ENCODE assay signal across 10 cellular contexts in genomic region chr11:74806267-74806666, GRCh38.
"Had no signal": no experiment of that assay in that cellular context is flagged by ENCODE, and none has a peak within 500 bp of the region (broad histone marks: within the 10 kb centered on the region; RNA-seq: fewer than 3 reads in every experiment).

No MANE protein-coding gene starts in this region.

- H3K27ac Mint-ChIP-seq: activated CD4-positive, alpha-beta memory T cell treated with anti-CD3 and anti-CD28 coated beads for 36 hours; activated naive CD8-positive, alpha-beta T cell treated with anti-CD3 and anti-CD28 coated beads for 36 hours had no signal

- H3K9me3 Mint-ChIP-seq: activated CD4-positive, alpha-beta memory T cell treated with anti-CD3 and anti-CD28 coated beads for 36 hours; activated naive CD8-positive, alpha-beta T cell treated with anti-CD3 and anti-CD28 coated beads for 36 hours had no signal

- H3K27me3 Mint-ChIP-seq: activated CD4-positive, alpha-beta memory T cell treated with anti-CD3 and anti-CD28 coated beads for 36 hours; activated naive CD8-positive, alpha-beta T cell treated with anti-CD3 and anti-CD28 coated beads for 36 hours had no signal

- H3K27me3 ChIP-seq: thyroid gland, uterus had no signal

- H3K4me3 Mint-ChIP-seq: activated CD4-positive, alpha-beta memory T cell treated with anti-CD3 and anti-CD28 coated beads for 36 hours; activated naive CD8-positive, alpha-beta T cell treated with anti-CD3 and anti-CD28 coated beads for 36 hours had no signal

- H3K4me1 ChIP-seq: uterus had no signal

- H3K36me3 ChIP-seq: thyroid gland, uterus had no signal

- H3K9me3 ChIP-seq: thyroid gland, uterus had no signal

- FAIRE-seq: kidney had no signal

- DNase-seq: activated CD4-positive, alpha-beta memory T cell treated with anti-CD3 and anti-CD28 coated beads for 36 hours; activated gamma-delta T cell treated with Interleukin-2 at 50 U/mL for 16 hours; activated naive CD8-positive, alpha-beta T cell treated with anti-CD3 and anti-CD28 coated beads for 36 hours; activated T-cell treated with anti-CD3 and anti-CD28 coated beads, Interleukin-2, amount 50 U/mL, for 48 hours; foreskin melanocyte; kidney; T-helper 9 cell; thyroid gland; uterus had no signal

- H3K27ac ChIP-seq: skin epidermis, thyroid gland, uterus had no signal

- H3K4me3 ChIP-seq: skin epidermis, thyroid gland, uterus had no signal
